8 cellular contexts compared by ENCODE assay signal in genomic region chr6:56851541-56852248, GRCh38.
DNase-seq lines count a peak whose midpoint lies in the region; ATAC-seq and TF ChIP-seq lines count a peak whose summit lies in the region.

No MANE protein-coding gene starts in this region.

- H3K9me3 Mint-ChIP-seq in IgD-negative memory B cell (peaks cover 0 to 5% (median 0%) of the 10 kb centered on the region in 3 donors), chondrocyte (ENCODE audit: low read depth) (no peaks in the 10 kb centered on the region)

- no peaks in the 10 kb centered on the region for H3K36me3 ChIP-seq in kidney epithelial cell (ENCODE audit: control insufficient read depth, insufficient read depth, low read length)

- ATAC-seq in GM21723 (IDR thresholded peaks at IDR 0.05; ENCODE audit: unreplicated experiment), result peak; percentile 91

- TF ChIP-seq CTCF in chondrocyte (IDR thresholded peaks at IDR 0.05) (peak; percentile 95), kidney epithelial cell (IDR thresholded peaks at IDR 0.05; ENCODE audit: insufficient read depth, low read length, poor library complexity, severe bottlenecking) (peak; percentile 59)

- H3K27me3 Mint-ChIP-seq in IgD-negative memory B cell (peaks cover 36% of the 10 kb centered on the region), chondrocyte (ENCODE audit: low read depth) (no peaks in the 10 kb centered on the region)

- H3K27ac Mint-ChIP-seq in IgD-negative memory B cell, result no peak overlapping the region
- peak overlapping the region; percentile 90 for H3K27ac Mint-ChIP-seq in chondrocyte (ENCODE audit: unreplicated experiment)

- H3K4me3 ChIP-seq in kidney epithelial cell (ENCODE audit: low read depth, low read length), result peak overlapping the region; percentile 58

- peak; percentile 39 for DNase-seq in stimulated activated CD4-positive, alpha-beta T cell treated with anti-CD3 and anti-CD28 coated beads, Interleukin-15, amount 100 ng/mL, for 24 hours
- no peak for DNase-seq in stimulated activated CD4-positive, alpha-beta T cell treated with anti-CD3 and anti-CD28 coated beads, Interleukin-4, amount 100 ng/mL, for 4 hours
- DNase-seq in SHP77 treated with DMSO at 0.1 percent for 48 hours (lab: John Stamatoyannopoulos, UW) (peak; percentile 58), chondrocyte (ENCODE audit: low spot score) (no peak), kidney epithelial cell (ENCODE audit: low read depth) (no peak)
- peak; percentile 32 for DNase-seq in stimulated activated CD8-positive, alpha-beta memory T cell treated with anti-CD3 and anti-CD28 coated beads, Interleukin-4, amount 100 ng/mL, for 48 hours

- H3K4me3 Mint-ChIP-seq in IgD-negative memory B cell (peak overlapping the region in 3 of 4 donors; percentile 22 to 81 (median 59)), chondrocyte (ENCODE audit: unreplicated experiment) (peak overlapping the region; percentile 85)

- peaks cover 8 to 10% (median 9%) of the 10 kb centered on the region in 3 donors for H3K4me1 Mint-ChIP-seq in IgD-negative memory B cell
- peaks cover 45% of the 10 kb centered on the region for H3K4me1 Mint-ChIP-seq in chondrocyte (ENCODE audit: low read depth)

- peaks cover 5% of the 10 kb centered on the region for H3K36me3 Mint-ChIP-seq in IgD-negative memory B cell
- H3K36me3 Mint-ChIP-seq in chondrocyte (ENCODE audit: low read depth), result peaks cover 4% of the 10 kb centered on the region

- H3K27me3 ChIP-seq in kidney epithelial cell (ENCODE audit: control insufficient read depth, insufficient read depth, low read length), result no peaks in the 10 kb centered on the region

Comparison
In these comparisons a context has a peak if more than half of its experiments do, and no peak if none do; other contexts are left out.
1. DNase-seq: peak in stimulated activated CD4-positive, alpha-beta T cell treated with anti-CD3 and anti-CD28 coated beads, Interleukin-15, amount 100 ng/mL, for 24 hours (single experiment), SHP77 treated with DMSO at 0.1 percent for 48 hours (single experiment) and stimulated activated CD8-positive, alpha-beta memory T cell treated with anti-CD3 and anti-CD28 coated beads, Interleukin-4, amount 100 ng/mL, for 48 hours (single experiment); none in stimulated activated CD4-positive, alpha-beta T cell treated with anti-CD3 and anti-CD28 coated beads, Interleukin-4, amount 100 ng/mL, for 4 hours (0 of 2), chondrocyte (single experiment) and kidney epithelial cell (single experiment).